ENCODE assay signal across 9 cellular contexts in the genomic region with DNA sequence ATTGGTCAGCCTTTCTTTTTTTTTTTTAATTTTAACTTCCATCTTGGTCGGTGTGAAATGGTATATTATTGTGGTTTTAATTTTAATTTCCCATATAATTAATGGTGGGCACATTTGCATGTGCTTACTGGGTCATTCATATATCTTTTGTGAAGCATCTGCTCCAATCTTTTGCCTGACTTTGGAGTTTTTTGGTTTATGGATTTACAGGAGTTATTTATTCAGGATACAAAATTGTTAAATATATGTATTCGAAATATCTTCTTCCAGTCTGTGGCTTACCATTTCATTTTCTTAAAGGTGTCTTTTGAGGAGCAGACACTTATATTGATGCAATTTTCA. TPM values are rescaled to one million over a fixed set of nuclear protein-coding genes. Genes with fewer than 3 reads are reported as not detected.
DNase-seq lines count a peak whose midpoint lies in the region; ATAC-seq and TF ChIP-seq lines count a peak whose summit lies in the region.
"Had no signal": no experiment of that assay in that cellular context is flagged by ENCODE, and none has a peak within 500 bp of the region (broad histone marks: within the 10 kb centered on the region; RNA-seq: fewer than 3 reads in every experiment).

No MANE protein-coding gene starts in this region.

- H3K27ac ChIP-seq in heart left ventricle (peak overlapping the region; percentile 43 to 95 (median 84)), mesenchymal stem cell (ENCODE audit: low read length, poor library complexity, severe bottlenecking) (peak overlapping the region; percentile 88), urinary bladder (ENCODE audit: low read depth) (peak overlapping the region; percentile 80)

- peak overlapping the region; percentile 75 to 96 (median 87) for H3K27ac Mint-ChIP-seq in brain

- TF ChIP-seq CTCF in heart left ventricle (IDR thresholded peaks at IDR 0.05) (peak in 1 of 12 donors; percentile 5), brain (conservative IDR thresholded peaks at IDR 0.05) (peak in 1 of 2 experiments; percentile 21)

- H3K27me3 ChIP-seq in heart left ventricle (no peaks in the 10 kb centered on the region), mesenchymal stem cell (ENCODE audit: control insufficient read depth in 1 of 2, insufficient read depth in 1 of 2, low read length in 2 of 2) (no peaks in the 10 kb centered on the region)

- TF ChIP-seq POLR2A in heart left ventricle (IDR thresholded peaks at IDR 0.05) = no peak

- H3K79me1 ChIP-seq in mesenchymal stem cell (replicated peaks; ENCODE audit: low read length, poor library complexity, severe bottlenecking) = peaks cover 16% of the 10 kb centered on the region

- H3K14ac ChIP-seq in mesenchymal stem cell (ENCODE audit: low read length in 2 of 2) = no peak overlapping the region

- H3K4me1 ChIP-seq in heart left ventricle = peaks cover 4 to 47% (median 24%) of the 10 kb centered on the region in 12 donors
- H3K4me1 ChIP-seq in mesenchymal stem cell (ENCODE audit: control insufficient read depth, insufficient read depth, low read depth, low read length) = peaks cover 7% of the 10 kb centered on the region
- no peaks in the 10 kb centered on the region for H3K4me1 ChIP-seq in urinary bladder (ENCODE audit: insufficient read depth)

- no peak overlapping the region for H2BK15ac ChIP-seq in mesenchymal stem cell (ENCODE audit: low read depth, poor library complexity, severe bottlenecking)

- H3K9ac ChIP-seq in mesenchymal stem cell (ENCODE audit: low read length) = peak overlapping the region; percentile 99

- H3K4me3 Mint-ChIP-seq in brain = peak overlapping the region; percentile 86 to 94 (median 89)

- H3K9me3 ChIP-seq in heart left ventricle (peaks cover 0 to 10% (median 0%) of the 10 kb centered on the region in 12 donors), mesenchymal stem cell (ENCODE audit: control insufficient read depth, low read length) (no peaks in the 10 kb centered on the region)

- DNase-seq in heart left ventricle = no peak
- no peak for DNase-seq in left cardiac atrium
- DNase-seq in mesenchymal stem cell = no peak
- no peak for DNase-seq in islet precursor cell
- DNase-seq: NCI-H446 had no signal

- H2AFZ ChIP-seq in mesenchymal stem cell (ENCODE audit: low read depth, low read length) = peak overlapping the region; percentile 27

- H2BK120ac ChIP-seq in mesenchymal stem cell (ENCODE audit: low read depth, low read length) = no peak overlapping the region

- H4K91ac ChIP-seq in mesenchymal stem cell (ENCODE audit: low read length) = no peak overlapping the region

- ATAC-seq in heart left ventricle (no peak), left cardiac atrium (no peak), GM19463 (IDR thresholded peaks at IDR 0.05; ENCODE audit: unreplicated experiment) (no peak), GM19452 (IDR thresholded peaks at IDR 0.05; ENCODE audit: unreplicated experiment) (no peak)

- no peaks in the 10 kb centered on the region for H3K27me3 Mint-ChIP-seq in brain

- no peak overlapping the region for H3K18ac ChIP-seq in mesenchymal stem cell (ENCODE audit: low read depth in 1 of 2, low read length in 2 of 2)

- peak overlapping the region; percentile 95 for H3K4me2 ChIP-seq in mesenchymal stem cell (ENCODE audit: low read length, poor library complexity, severe bottlenecking)

- no peak overlapping the region for H3K4ac ChIP-seq in mesenchymal stem cell (ENCODE audit: low read depth in 1 of 2, low read length in 2 of 2)

- H3K9me3 Mint-ChIP-seq in brain = peaks cover 0 to 17% (median 9%) of the 10 kb centered on the region in 5 experiments

- H2BK5ac ChIP-seq in mesenchymal stem cell (ENCODE audit: low read depth, low read length, poor library complexity, severe bottlenecking) = no peak overlapping the region

- 17 to 21% (median 19%) methylated on average over 2 of the region's 2 CpGs for WGBS in heart left ventricle, 4 donors
- 33% methylated on average over 1 of the region's 2 CpGs for WGBS in mesenchymal stem cell
- 22% methylated on average over 2 of the region's 2 CpGs for WGBS in urinary bladder

- H4K8ac ChIP-seq in mesenchymal stem cell (ENCODE audit: low read length) = no peak overlapping the region

- H3K23ac ChIP-seq in mesenchymal stem cell (ENCODE audit: low read length in 2 of 2) = no peak overlapping the region

- H3K36me3 Mint-ChIP-seq in brain = peaks cover 6% of the 10 kb centered on the region

- intact Hi-C loops in heart left ventricle (cut with DNase I) (loop anchor here in 7 of 10 donors (1.0 to 10.0 kb wide), 13 partner anchors 24 to 152 kb away; partner anchors contain the start of genes ACO1 (in 3 of the 7) and NDUFB6 (in 2 of the 7)), left cardiac atrium (cut with DNase I) (no loop called here)

- peak overlapping the region; percentile 55 to 80 (median 72) for H3K4me3 ChIP-seq in heart left ventricle
- peak overlapping the region in 1 of 2 experiments; percentile 99 for H3K4me3 ChIP-seq in mesenchymal stem cell (ENCODE audit: insufficient read depth in 1 of 2, low read depth in 1 of 2, low read length in 2 of 2)
- peak overlapping the region; percentile 65 for H3K4me3 ChIP-seq in urinary bladder (ENCODE audit: low read depth, low read length)

- H3K36me3 ChIP-seq in heart left ventricle (peaks cover 0 to 3% (median 0%) of the 10 kb centered on the region in 9 donors), mesenchymal stem cell (ENCODE audit: control insufficient read depth in 1 of 2, insufficient read depth in 2 of 2, low read depth in 1 of 2, low read length in 2 of 2) (no peaks in the 10 kb centered on the region), urinary bladder (ENCODE audit: insufficient read depth) (no peaks in the 10 kb centered on the region)

- H2AK5ac ChIP-seq in mesenchymal stem cell (ENCODE audit: low read length, severe bottlenecking) = no peak overlapping the region

- H2BK12ac ChIP-seq in mesenchymal stem cell (ENCODE audit: low read length in 2 of 2) = no peak overlapping the region

- H3K4me1 Mint-ChIP-seq in brain = peaks cover 30% of the 10 kb centered on the region

RNA-seq across cellular contexts. Expression of gene RIGI, which starts 0.7 kb away (rescaled TPM):
- total RNA-seq in heart left ventricle (10 to 100 TPM in 1 of 9 donors, 1 to 10 TPM in 8; 2.0 to 18.5 (median 4.4) TPM), left cardiac atrium (1 to 10 TPM; 4.1 to 6.6 TPM), urinary bladder (25.2 TPM)
- polyA plus RNA-seq in heart left ventricle (1 to 10 TPM; 1.8 to 1.9 TPM), brain (ENCODE audit: insufficient read depth, low read depth, low replicate concordance) (3.1 TPM), urinary bladder (5.4 TPM)
- polyA plus RNA-seq in mesenchymal stem cell (2013, experiment 1 of 2) = 10.3 TPM
- 10.4 TPM for polyA plus RNA-seq in mesenchymal stem cell (2013, experiment 2 of 2)

RNA-seq across cellular contexts. Expression of gene SMIM27, which starts 25.4 kb away (rescaled TPM):
- total RNA-seq in heart left ventricle = 10 to 100 TPM in 7 of 9 donors, 1 to 10 TPM in 2; 4.1 to 26.5 (median 15.1) TPM
- polyA plus RNA-seq in heart left ventricle = 1 to 10 TPM; 4.8 TPM
- 10 to 100 TPM; 15.1 to 17.9 TPM for total RNA-seq in left cardiac atrium
- 44.9 TPM for polyA plus RNA-seq in brain (ENCODE audit: insufficient read depth, low read depth, low replicate concordance)
- 21.5 TPM for polyA plus RNA-seq in mesenchymal stem cell (2013, experiment 1 of 2)
- 22.9 TPM for polyA plus RNA-seq in mesenchymal stem cell (2013, experiment 2 of 2)
- total RNA-seq in urinary bladder = 1.3 TPM
- 11.9 TPM for polyA plus RNA-seq in urinary bladder

RNA-seq across cellular contexts. Expression of gene TOPORS, which starts 25.7 kb away (rescaled TPM):
- total RNA-seq in heart left ventricle (10 to 100 TPM in 5 of 9 donors, 1 to 10 TPM in 4; 7.5 to 11.1 (median 10.5) TPM), left cardiac atrium (1 to 10 TPM; 8.5 to 9.5 TPM), urinary bladder (39.0 TPM)
- polyA plus RNA-seq in heart left ventricle (1 to 10 TPM; 4.1 to 7.8 TPM), brain (ENCODE audit: insufficient read depth, low read depth, low replicate concordance) (7.5 TPM), urinary bladder (13.3 TPM)
- 18.3 TPM for polyA plus RNA-seq in mesenchymal stem cell (2013, experiment 1 of 2)
- 18.6 TPM for polyA plus RNA-seq in mesenchymal stem cell (2013, experiment 2 of 2)

RNA-seq across cellular contexts. Expression of gene NDUFB6, which starts 46.3 kb away (rescaled TPM):
- total RNA-seq in heart left ventricle = 100 to 1,000 TPM in 7 of 9 donors, 10 to 100 TPM in 2; 74.6 to 209 (median 125) TPM
- polyA plus RNA-seq in heart left ventricle = 100 to 1,000 TPM in 1 of 2 donors, 10 to 100 TPM in 1; 89.2 to 149 TPM
- total RNA-seq in left cardiac atrium = 100 to 1,000 TPM; 113 to 127 TPM
- polyA plus RNA-seq in brain (ENCODE audit: insufficient read depth, low read depth, low replicate concordance) = 96.1 TPM
- 66.2 TPM for polyA plus RNA-seq in mesenchymal stem cell (2013, experiment 1 of 2)
- polyA plus RNA-seq in mesenchymal stem cell (2013, experiment 2 of 2) = 72.8 TPM
- total RNA-seq in urinary bladder = 45.5 TPM
- 58.1 TPM for polyA plus RNA-seq in urinary bladder

Comparison
In these comparisons a context has a peak if more than half of its experiments do, and no peak if none do; other contexts are left out.
1. intact Hi-C loops: an anchor here in heart left ventricle (1.0 to 10.0 kb wide); none called in left cardiac atrium.